ENCODE assay signal across 1 cellular context in genomic region chr19:38032951-38033350, GRCh38.
TF ChIP-seq lines count a peak whose summit lies in the region.

No MANE protein-coding gene starts in this region.

TF ChIP-seq in H1, 55 proteins besides CTCF, POLR2A, EP300 and RAD21 (continued from another document):
- TF ChIP-seq FOSL1 (IDR thresholded peaks at IDR 0.05; ENCODE audit: insufficient read depth, low read depth, low read length), result no peak
- TF ChIP-seq EGR1 (IDR thresholded peaks at IDR 0.05; ENCODE audit: borderline replicate concordance, low read depth, low read length), result no peak
- TF ChIP-seq HDAC6 (IDR thresholded peaks at IDR 0.05; ENCODE audit: low read depth, low read length), result no peak
- TF ChIP-seq CHD1 (IDR thresholded peaks at IDR 0.05; ENCODE audit: low read depth, low read length), result no peak
- TF ChIP-seq KDM1A (IDR thresholded peaks at IDR 0.05; ENCODE audit: borderline replicate concordance, low read length), result no peak
